8 cellular contexts compared by ENCODE assay signal in the genomic region with DNA sequence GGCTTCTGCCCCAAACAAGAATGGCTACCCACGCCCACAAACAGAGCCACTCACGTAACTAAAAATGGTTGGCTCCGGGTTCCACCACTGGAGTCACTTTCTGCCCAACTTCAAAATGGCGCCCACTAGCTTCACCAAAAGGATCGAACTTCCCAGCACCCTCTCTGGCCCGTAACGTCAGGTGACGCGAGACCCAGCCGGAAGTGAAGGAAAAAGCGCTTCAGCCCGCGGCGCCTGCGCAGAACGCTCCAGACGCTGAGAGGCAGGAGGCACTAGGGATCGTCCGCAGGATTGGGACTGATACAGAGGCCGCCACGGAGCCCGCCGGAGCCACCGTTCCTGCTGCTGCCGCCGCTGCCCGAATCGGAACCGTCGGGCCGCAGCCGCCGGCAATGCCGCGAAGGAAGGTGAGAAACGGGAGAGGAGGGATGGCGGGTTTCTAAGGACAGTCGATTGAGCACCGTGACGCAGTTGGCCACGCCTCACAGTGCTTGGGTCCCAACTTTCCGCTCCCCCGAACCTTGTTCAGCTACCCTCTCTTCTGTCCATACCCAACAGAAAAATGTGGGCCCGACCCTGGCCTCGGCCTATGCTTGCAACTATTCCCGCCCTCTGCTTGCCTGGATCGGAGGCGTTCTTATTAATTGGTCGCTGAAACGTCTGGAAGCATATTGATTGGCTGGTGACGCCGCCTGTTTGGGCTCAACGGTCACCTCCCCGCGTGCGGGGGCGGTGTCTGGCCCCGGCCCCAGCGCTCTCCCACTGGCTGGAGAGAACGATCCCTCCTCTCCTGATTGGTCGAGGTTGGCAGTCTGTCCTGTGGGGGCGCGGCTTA. TPM values are rescaled to one million over a fixed set of nuclear protein-coding genes. Genes with fewer than 3 reads are reported as not detected.
A peak's percentile ranks its signal among the peaks of the same experiment; 100 is the strongest.
DNase-seq lines count a peak whose midpoint lies in the region; ATAC-seq, FAIRE-seq and TF ChIP-seq lines count a peak whose summit lies in the region.

A gene (plus strand): TSS at position 239 of the 835 bp plus-strand sequence. CDS start 154 bp downstream, at position 393.

- H3K4me3 ChIP-seq in OCI-LY3 (ENCODE audit: low read length) (peak within 1 kb of the TSS; percentile 96), mesodermal cell (ENCODE audit: extremely low read depth, insufficient read depth, low read length, poor library complexity, severe bottlenecking) (peak within 1 kb of the TSS; percentile 98)

- peak; percentile 100 for DNase-seq in D341Med (ENCODE audit: low spot score)
- DNase-seq in HuH-7 (ENCODE audit: low spot score): peak; percentile 93
- DNase-seq in activated CD8-positive, alpha-beta memory T cell treated with anti-CD3 and anti-CD28 coated beads, Interleukin-2, amount 50 U/mL, for 48 hours: peak; percentile 98
- DNase-seq in stimulated activated CD8-positive, alpha-beta memory T cell treated with anti-CD3 and anti-CD28 coated beads, Interleukin-15, amount 100 ng/mL, for 4 hours (ENCODE audit: low read depth in 2 of 2): peak; percentile 97 to 98

- peak within 1 kb of the TSS; percentile 100 for H3K9ac ChIP-seq in OCI-LY3 (ENCODE audit: low read length)

- FAIRE-seq in endometrium (lab: Jason Lieb, UNC): peak; percentile 99

- H3K79me2 ChIP-seq in OCI-LY3 (ENCODE audit: low read length): peaks cover 50% of the 10 kb centered on the region

- peak within 1 kb of the TSS; percentile 93 for H3K4me2 ChIP-seq in OCI-LY3 (ENCODE audit: low read length)

- WGBS in mesodermal cell (ENCODE audit: insufficient coverage in 2 of 2), 2 experiments: 0 to 1% methylated on average over 38 to 59 of the region's 63 CpGs

- peaks cover 33% of the 10 kb centered on the region for H4K20me1 ChIP-seq in OCI-LY3 (ENCODE audit: insufficient read depth, low read length)

- H3K36me3 ChIP-seq in OCI-LY3 (replicated peaks; ENCODE audit: low read depth, low read length) (peaks cover 23% of the 10 kb centered on the region), mesodermal cell (ENCODE audit: control insufficient read depth, insufficient read depth, low read length) (peaks cover 35% of the 10 kb centered on the region)

- no peak for TF ChIP-seq CTCF in OCI-LY3 (IDR thresholded peaks at IDR 0.05; ENCODE audit: low read depth, low read length)

- H3K27ac ChIP-seq in OCI-LY3 (ENCODE audit: low read length): peak within 1 kb of the TSS; percentile 88
- H3K27ac ChIP-seq in mesodermal cell (ENCODE audit: low read depth, low read length, severe bottlenecking): peak within 1 kb of the TSS; percentile 98

- no peaks in the 10 kb centered on the region for H3K27me3 ChIP-seq in OCI-LY3 (ENCODE audit: low read depth, low read length)

- peak; percentile 86 for ATAC-seq in GM21515 (IDR thresholded peaks at IDR 0.05; ENCODE audit: unreplicated experiment)

- H3K4me1 ChIP-seq in OCI-LY3 (ENCODE audit: low read length) (peaks cover 18% of the 10 kb centered on the region), mesodermal cell (ENCODE audit: control insufficient read depth, insufficient read depth, low read length, poor library complexity, severe bottlenecking) (no peaks in the 10 kb centered on the region)

- H3K9me3 ChIP-seq in OCI-LY3 (ENCODE audit: insufficient read depth, low read length): no peaks in the 10 kb centered on the region
- H3K9me3 ChIP-seq in mesodermal cell (ENCODE audit: control insufficient read depth, low read length): no peaks in the 10 kb centered on the region

- peak within 1 kb of the TSS; percentile 95 for H2AFZ ChIP-seq in OCI-LY3 (ENCODE audit: low read depth, low read length)

RNA-seq across cellular contexts. Expression of the gene that starts here (rescaled TPM):
- polyA plus RNA-seq in mesodermal cell (2013, experiment 1 of 2): 65.7 TPM
- polyA plus RNA-seq in mesodermal cell (2013, experiment 2 of 2): 59.1 TPM

Comparison
In these comparisons a context has a peak if more than half of its experiments do, and no peak if none do; other contexts are left out.
1. Peak in every context shown above with its lines: DNase-seq, ATAC-seq, H3K4me3 ChIP-seq and H3K27ac ChIP-seq.